ENCODE assay signal across 4 cellular contexts in the genomic region with DNA sequence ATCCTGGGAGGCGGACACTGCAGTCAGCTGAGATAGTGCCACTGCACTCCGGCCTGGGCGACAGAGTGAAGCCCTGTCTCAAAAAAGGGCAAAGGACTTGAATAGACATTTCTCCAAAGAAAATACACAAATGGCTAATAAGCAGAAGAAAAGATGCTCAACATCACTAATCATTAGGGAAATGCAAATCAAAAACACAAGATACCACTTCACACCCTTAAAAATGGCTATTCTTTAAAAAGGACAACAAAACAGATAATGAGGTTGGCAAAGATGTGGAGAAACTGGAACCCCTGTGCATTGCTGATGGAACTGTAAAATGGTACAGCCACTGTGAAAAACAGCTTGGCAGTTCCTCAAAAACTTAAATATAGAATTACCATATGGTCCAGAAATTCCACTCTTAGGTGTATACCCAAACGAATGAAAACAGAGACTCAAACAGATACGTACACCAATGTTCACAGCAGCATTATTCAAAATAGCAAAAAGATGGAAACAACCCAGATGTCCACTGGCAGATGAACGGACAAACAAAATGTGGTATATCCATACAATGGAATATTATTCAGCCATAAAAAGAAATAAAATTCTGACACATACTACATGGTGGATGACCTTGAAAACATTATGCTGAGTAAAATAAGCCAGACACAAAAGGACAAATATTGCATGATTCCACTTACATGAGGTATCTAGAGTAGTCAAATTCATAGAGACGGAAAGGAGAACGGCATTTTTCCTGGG.
TF ChIP-seq lines count a peak whose summit lies in the region.

No MANE protein-coding gene starts in this region.

TF ChIP-seq in SK-N-SH treated with all-trans-retinoic acid at 6 μM for 48 hours, 23 proteins besides CTCF, POLR2A, EP300 and RAD21:
- TF ChIP-seq ARNTL (CRISPR knock-in tag; IDR thresholded peaks at IDR 0.05; ENCODE audit: borderline replicate concordance, low read depth), result no peak
- peak; percentile 99 for TF ChIP-seq ZNF8 (CRISPR knock-in tag; IDR thresholded peaks at IDR 0.05)
- TF ChIP-seq SNAI2 (CRISPR knock-in tag; IDR thresholded peaks at IDR 0.05), result no peak
TF ChIP-seq in SK-N-SH treated with all-trans-retinoic acid at 6 μM for 48 hours: peak in this region for 1.

TF ChIP-seq in SK-N-SH, 30 proteins besides CTCF, POLR2A, EP300 and RAD21:
- TF ChIP-seq GABPA (IDR thresholded peaks at IDR 0.05; ENCODE audit: low read depth), result no peak
- TF ChIP-seq FOXM1 (IDR thresholded peaks at IDR 0.05; ENCODE audit: low read depth), result no peak
- TF ChIP-seq YY1 (IDR thresholded peaks at IDR 0.05; ENCODE audit: low read depth), result no peak
- TF ChIP-seq, protein P1, sequence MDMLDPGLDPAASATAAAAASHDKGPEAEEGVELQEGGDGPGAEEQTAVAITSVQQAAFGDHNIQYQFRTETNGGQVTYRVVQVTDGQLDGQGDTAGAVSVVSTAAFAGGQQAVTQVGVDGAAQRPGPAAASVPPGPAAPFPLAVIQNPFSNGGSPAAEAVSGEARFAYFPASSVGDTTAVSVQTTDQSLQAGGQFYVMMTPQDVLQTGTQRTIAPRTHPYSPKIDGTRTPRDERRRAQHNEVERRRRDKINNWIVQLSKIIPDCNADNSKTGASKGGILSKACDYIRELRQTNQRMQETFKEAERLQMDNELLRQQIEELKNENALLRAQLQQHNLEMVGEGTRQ (IDR thresholded peaks at IDR 0.05; ENCODE audit: borderline replicate concordance, low read depth, low read length), result no peak
- no peak for TF ChIP-seq TAF1 (IDR thresholded peaks at IDR 0.05; ENCODE audit: borderline replicate concordance, low read depth, low read length)
- no peak for TF ChIP-seq CHD2 (IDR thresholded peaks at IDR 0.05; ENCODE audit: low read length, partially characterized antibody)
- TF ChIP-seq SMC3 (IDR thresholded peaks at IDR 0.05; ENCODE audit: low read depth, low read length), result no peak
- TF ChIP-seq, protein P2, sequence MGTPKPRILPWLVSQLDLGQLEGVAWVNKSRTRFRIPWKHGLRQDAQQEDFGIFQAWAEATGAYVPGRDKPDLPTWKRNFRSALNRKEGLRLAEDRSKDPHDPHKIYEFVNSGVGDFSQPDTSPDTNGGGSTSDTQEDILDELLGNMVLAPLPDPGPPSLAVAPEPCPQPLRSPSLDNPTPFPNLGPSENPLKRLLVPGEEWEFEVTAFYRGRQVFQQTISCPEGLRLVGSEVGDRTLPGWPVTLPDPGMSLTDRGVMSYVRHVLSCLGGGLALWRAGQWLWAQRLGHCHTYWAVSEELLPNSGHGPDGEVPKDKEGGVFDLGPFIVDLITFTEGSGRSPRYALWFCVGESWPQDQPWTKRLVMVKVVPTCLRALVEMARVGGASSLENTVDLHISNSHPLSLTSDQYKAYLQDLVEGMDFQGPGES (IDR thresholded peaks at IDR 0.05; ENCODE audit: low read depth, low read length), result no peak
- TF ChIP-seq RCOR1 (IDR thresholded peaks at IDR 0.05; ENCODE audit: low read length), result no peak
- no peak for TF ChIP-seq TCF12 (IDR thresholded peaks at IDR 0.05)

TF ChIP-seq in HEK293, 187 proteins besides CTCF, POLR2A, EP300 and RAD21:
- TF ChIP-seq TRIM28 (IDR thresholded peaks at IDR 0.05; ENCODE audit: borderline replicate concordance, low read length) (no peak), GLIS2 (tag by site-specific recombination; IDR thresholded peaks at IDR 0.05) (no peak), ZNF146 (tag by site-specific recombination; IDR thresholded peaks at IDR 0.05) (peak; percentile 85), ZNF202 (tag by site-specific recombination; IDR thresholded peaks at IDR 0.05; ENCODE audit: borderline replicate concordance) (no peak)

TF ChIP-seq in K562, 482 proteins besides CTCF, POLR2A, EP300 and RAD21 (continues in another document):
- TF ChIP-seq HNRNPUL1 (IDR thresholded peaks at IDR 0.05; ENCODE audit: low read length), result no peak
- no peak for TF ChIP-seq NUFIP1 (IDR thresholded peaks at IDR 0.05; ENCODE audit: partially characterized antibody)
- peak; percentile 64 for TF ChIP-seq EWSR1 (IDR thresholded peaks at IDR 0.05; ENCODE audit: borderline replicate concordance, low read depth, partially characterized antibody)
- TF ChIP-seq NR1H2 (CRISPR knock-in tag; IDR thresholded peaks at IDR 0.05), result no peak
- TF ChIP-seq DIDO1 (tag; IDR thresholded peaks at IDR 0.05; ENCODE audit: low read depth), result no peak
- TF ChIP-seq, protein P3, sequence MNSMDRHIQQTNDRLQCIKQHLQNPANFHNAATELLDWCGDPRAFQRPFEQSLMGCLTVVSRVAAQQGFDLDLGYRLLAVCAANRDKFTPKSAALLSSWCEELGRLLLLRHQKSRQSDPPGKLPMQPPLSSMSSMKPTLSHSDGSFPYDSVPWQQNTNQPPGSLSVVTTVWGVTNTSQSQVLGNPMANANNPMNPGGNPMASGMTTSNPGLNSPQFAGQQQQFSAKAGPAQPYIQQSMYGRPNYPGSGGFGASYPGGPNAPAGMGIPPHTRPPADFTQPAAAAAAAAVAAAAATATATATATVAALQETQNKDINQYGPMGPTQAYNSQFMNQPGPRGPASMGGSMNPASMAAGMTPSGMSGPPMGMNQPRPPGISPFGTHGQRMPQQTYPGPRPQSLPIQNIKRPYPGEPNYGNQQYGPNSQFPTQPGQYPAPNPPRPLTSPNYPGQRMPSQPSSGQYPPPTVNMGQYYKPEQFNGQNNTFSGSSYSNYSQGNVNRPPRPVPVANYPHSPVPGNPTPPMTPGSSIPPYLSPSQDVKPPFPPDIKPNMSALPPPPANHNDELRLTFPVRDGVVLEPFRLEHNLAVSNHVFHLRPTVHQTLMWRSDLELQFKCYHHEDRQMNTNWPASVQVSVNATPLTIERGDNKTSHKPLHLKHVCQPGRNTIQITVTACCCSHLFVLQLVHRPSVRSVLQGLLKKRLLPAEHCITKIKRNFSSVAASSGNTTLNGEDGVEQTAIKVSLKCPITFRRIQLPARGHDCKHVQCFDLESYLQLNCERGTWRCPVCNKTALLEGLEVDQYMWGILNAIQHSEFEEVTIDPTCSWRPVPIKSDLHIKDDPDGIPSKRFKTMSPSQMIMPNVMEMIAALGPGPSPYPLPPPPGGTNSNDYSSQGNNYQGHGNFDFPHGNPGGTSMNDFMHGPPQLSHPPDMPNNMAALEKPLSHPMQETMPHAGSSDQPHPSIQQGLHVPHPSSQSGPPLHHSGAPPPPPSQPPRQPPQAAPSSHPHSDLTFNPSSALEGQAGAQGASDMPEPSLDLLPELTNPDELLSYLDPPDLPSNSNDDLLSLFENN (IDR thresholded peaks at IDR 0.05; ENCODE audit: low read depth in 2 of 2, low read length in 2 of 2), result no peak
- TF ChIP-seq PHB (CRISPR knock-in tag; IDR thresholded peaks at IDR 0.05), result no peak
- TF ChIP-seq, protein P4, sequence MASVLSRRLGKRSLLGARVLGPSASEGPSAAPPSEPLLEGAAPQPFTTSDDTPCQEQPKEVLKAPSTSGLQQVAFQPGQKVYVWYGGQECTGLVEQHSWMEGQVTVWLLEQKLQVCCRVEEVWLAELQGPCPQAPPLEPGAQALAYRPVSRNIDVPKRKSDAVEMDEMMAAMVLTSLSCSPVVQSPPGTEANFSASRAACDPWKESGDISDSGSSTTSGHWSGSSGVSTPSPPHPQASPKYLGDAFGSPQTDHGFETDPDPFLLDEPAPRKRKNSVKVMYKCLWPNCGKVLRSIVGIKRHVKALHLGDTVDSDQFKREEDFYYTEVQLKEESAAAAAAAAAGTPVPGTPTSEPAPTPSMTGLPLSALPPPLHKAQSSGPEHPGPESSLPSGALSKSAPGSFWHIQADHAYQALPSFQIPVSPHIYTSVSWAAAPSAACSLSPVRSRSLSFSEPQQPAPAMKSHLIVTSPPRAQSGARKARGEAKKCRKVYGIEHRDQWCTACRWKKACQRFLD (CRISPR knock-in tag; IDR thresholded peaks at IDR 0.05), result no peak
- TF ChIP-seq, protein P5, sequence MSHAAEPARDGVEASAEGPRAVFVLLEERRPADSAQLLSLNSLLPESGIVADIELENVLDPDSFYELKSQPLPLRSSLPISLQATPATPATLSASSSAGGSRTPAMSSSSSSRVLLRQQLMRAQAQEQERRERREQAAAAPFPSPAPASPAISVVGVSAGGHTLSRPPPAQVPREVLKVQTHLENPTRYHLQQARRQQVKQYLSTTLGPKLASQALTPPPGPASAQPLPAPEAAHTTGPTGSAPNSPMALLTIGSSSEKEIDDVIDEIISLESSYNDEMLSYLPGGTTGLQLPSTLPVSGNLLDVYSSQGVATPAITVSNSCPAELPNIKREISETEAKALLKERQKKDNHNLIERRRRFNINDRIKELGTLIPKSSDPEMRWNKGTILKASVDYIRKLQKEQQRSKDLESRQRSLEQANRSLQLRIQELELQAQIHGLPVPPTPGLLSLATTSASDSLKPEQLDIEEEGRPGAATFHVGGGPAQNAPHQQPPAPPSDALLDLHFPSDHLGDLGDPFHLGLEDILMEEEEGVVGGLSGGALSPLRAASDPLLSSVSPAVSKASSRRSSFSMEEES (CRISPR knock-in tag; IDR thresholded peaks at IDR 0.05), result no peak
- TF ChIP-seq, protein P6, sequence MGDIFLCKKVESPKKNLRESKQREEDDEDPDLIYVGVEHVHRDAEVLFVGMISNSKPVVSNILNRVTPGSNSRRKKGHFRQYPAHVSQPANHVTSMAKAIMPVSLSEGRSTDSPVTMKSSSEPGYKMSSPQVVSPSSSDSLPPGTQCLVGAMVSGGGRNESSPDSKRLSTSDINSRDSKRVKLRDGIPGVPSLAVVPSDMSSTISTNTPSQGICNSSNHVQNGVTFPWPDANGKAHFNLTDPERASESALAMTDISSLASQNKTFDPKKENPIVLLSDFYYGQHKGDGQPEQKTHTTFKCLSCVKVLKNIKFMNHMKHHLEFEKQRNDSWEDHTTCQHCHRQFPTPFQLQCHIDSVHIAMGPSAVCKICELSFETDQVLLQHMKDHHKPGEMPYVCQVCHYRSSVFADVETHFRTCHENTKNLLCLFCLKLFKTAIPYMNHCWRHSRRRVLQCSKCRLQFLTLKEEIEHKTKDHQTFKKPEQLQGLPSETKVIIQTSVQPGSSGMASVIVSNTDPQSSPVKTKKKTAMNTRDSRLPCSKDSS (IDR thresholded peaks at IDR 0.05; ENCODE audit: low read depth, partially characterized antibody), result no peak
- no peak for TF ChIP-seq ETV6 (IDR thresholded peaks at IDR 0.05; ENCODE audit: borderline replicate concordance in 1 of 2, low read depth in 2 of 2, low read length in 1 of 2)
- TF ChIP-seq ETV6 (CRISPR knock-in tag; IDR thresholded peaks at IDR 0.05; ENCODE audit: borderline replicate concordance), result no peak
- no peak for TF ChIP-seq ZC3H11A (IDR thresholded peaks at IDR 0.05; ENCODE audit: low read depth, low read length)
- TF ChIP-seq ZNF146 (CRISPR knock-in tag; IDR thresholded peaks at IDR 0.05; ENCODE audit: unreplicated experiment), result peak; percentile 52
- TF ChIP-seq, protein P7, sequence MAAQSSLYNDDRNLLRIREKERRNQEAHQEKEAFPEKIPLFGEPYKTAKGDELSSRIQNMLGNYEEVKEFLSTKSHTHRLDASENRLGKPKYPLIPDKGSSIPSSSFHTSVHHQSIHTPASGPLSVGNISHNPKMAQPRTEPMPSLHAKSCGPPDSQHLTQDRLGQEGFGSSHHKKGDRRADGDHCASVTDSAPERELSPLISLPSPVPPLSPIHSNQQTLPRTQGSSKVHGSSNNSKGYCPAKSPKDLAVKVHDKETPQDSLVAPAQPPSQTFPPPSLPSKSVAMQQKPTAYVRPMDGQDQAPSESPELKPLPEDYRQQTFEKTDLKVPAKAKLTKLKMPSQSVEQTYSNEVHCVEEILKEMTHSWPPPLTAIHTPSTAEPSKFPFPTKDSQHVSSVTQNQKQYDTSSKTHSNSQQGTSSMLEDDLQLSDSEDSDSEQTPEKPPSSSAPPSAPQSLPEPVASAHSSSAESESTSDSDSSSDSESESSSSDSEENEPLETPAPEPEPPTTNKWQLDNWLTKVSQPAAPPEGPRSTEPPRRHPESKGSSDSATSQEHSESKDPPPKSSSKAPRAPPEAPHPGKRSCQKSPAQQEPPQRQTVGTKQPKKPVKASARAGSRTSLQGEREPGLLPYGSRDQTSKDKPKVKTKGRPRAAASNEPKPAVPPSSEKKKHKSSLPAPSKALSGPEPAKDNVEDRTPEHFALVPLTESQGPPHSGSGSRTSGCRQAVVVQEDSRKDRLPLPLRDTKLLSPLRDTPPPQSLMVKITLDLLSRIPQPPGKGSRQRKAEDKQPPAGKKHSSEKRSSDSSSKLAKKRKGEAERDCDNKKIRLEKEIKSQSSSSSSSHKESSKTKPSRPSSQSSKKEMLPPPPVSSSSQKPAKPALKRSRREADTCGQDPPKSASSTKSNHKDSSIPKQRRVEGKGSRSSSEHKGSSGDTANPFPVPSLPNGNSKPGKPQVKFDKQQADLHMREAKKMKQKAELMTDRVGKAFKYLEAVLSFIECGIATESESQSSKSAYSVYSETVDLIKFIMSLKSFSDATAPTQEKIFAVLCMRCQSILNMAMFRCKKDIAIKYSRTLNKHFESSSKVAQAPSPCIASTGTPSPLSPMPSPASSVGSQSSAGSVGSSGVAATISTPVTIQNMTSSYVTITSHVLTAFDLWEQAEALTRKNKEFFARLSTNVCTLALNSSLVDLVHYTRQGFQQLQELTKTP (IDR thresholded peaks at IDR 0.05; ENCODE audit: low read depth in 1 of 2, partially characterized antibody in 2 of 2), result no peak
- no peak for TF ChIP-seq MEF2A (IDR thresholded peaks at IDR 0.05; ENCODE audit: control insufficient read depth, low read depth, low read length)
- no peak for TF ChIP-seq NCOR1 (IDR thresholded peaks at IDR 0.05)
- TF ChIP-seq ZC3H8 (IDR thresholded peaks at IDR 0.05), result no peak
- TF ChIP-seq POLR2B (IDR thresholded peaks at IDR 0.05; ENCODE audit: low read depth, partially characterized antibody), result no peak
- TF ChIP-seq PHTF2 (CRISPR knock-in tag; IDR thresholded peaks at IDR 0.05), result no peak
- peak; percentile 54 for TF ChIP-seq RBM25 (IDR thresholded peaks at IDR 0.05; ENCODE audit: low read depth, low read length, severe bottlenecking)
- TF ChIP-seq, protein P8, sequence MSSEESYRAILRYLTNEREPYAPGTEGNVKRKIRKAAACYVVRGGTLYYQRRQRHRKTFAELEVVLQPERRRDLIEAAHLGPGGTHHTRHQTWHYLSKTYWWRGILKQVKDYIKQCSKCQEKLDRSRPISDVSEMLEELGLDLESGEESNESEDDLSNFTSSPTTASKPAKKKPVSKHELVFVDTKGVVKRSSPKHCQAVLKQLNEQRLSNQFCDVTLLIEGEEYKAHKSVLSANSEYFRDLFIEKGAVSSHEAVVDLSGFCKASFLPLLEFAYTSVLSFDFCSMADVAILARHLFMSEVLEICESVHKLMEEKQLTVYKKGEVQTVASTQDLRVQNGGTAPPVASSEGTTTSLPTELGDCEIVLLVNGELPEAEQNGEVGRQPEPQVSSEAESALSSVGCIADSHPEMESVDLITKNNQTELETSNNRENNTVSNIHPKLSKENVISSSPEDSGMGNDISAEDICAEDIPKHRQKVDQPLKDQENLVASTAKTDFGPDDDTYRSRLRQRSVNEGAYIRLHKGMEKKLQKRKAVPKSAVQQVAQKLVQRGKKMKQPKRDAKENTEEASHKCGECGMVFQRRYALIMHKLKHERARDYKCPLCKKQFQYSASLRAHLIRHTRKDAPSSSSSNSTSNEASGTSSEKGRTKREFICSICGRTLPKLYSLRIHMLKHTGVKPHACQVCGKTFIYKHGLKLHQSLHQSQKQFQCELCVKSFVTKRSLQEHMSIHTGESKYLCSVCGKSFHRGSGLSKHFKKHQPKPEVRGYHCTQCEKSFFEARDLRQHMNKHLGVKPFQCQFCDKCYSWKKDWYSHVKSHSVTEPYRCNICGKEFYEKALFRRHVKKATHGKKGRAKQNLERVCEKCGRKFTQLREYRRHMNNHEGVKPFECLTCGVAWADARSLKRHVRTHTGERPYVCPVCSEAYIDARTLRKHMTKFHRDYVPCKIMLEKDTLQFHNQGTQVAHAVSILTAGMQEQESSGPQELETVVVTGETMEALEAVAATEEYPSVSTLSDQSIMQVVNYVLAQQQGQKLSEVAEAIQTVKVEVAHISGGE (CRISPR knock-in tag; IDR thresholded peaks at IDR 0.05), result peak in 1 of 3 experiments; percentile 65; a peak in 1 of 6 replicates
- TF ChIP-seq CTBP1 (IDR thresholded peaks at IDR 0.05; ENCODE audit: borderline replicate concordance), result no peak
- no peak for TF ChIP-seq TAF15 (IDR thresholded peaks at IDR 0.05; ENCODE audit: low read depth, low read length)
- no peak for TF ChIP-seq HOXB6 (CRISPR knock-in tag; IDR thresholded peaks at IDR 0.05; ENCODE audit: borderline replicate concordance)
- no peak for TF ChIP-seq ZBTB7A (IDR thresholded peaks at IDR 0.05; ENCODE audit: borderline replicate concordance, control insufficient read depth, low read depth, low read length)
- no peak for TF ChIP-seq SIRT6 (IDR thresholded peaks at IDR 0.05; ENCODE audit: low read depth, low read length)
- TF ChIP-seq ZNF121 (CRISPR knock-in tag; conservative IDR thresholded peaks at IDR 0.05), result no peak
- TF ChIP-seq ZNF197 (CRISPR knock-in tag; IDR thresholded peaks at IDR 0.05; ENCODE audit: low read depth), result no peak
